ENCODE assay signal across 17 cellular contexts in genomic region chr18:27447930-27448329, GRCh38.
DNase-seq lines count a peak whose midpoint lies in the region; ATAC-seq, FAIRE-seq and TF ChIP-seq lines count a peak whose summit lies in the region.
"Had no signal": no experiment of that assay in that cellular context is flagged by ENCODE, and none has a peak within 500 bp of the region (broad histone marks: within the 10 kb centered on the region; RNA-seq: fewer than 3 reads in every experiment).

No MANE protein-coding gene starts in this region.

- H3K27ac ChIP-seq in duodenal mucosa (ENCODE audit: low read depth, low read length) (no peak overlapping the region), neuronal stem cell (replicated peaks; ENCODE audit: low read length) (no peak overlapping the region)
- H3K27ac ChIP-seq: SK-N-MC had no signal

- H3K4me3 ChIP-seq in duodenal mucosa (ENCODE audit: low read depth in 1 of 2, low read length in 2 of 2) (peak overlapping the region; percentile 19 to 64), neuronal stem cell (ENCODE audit: low read length in 2 of 2) (no peak overlapping the region)
- H3K4me3 ChIP-seq: SK-N-MC had no signal

- H3K9me3 ChIP-seq in duodenal mucosa (ENCODE audit: control insufficient read depth in 1 of 2, low read length in 2 of 2) (peaks cover 0 to 3% of the 10 kb centered on the region in 2 donors), neuronal stem cell (replicated peaks in 1 of 2; ENCODE audit: control insufficient read depth in 2 of 2, insufficient read depth in 1 of 2, low read depth in 1 of 2, low read length in 2 of 2) (peaks cover 3 to 10% of the 10 kb centered on the region in 2 donors), T-helper 17 cell (ENCODE audit: control insufficient read depth, low read length, poor library complexity, severe bottlenecking) (no peaks in the 10 kb centered on the region)

- no peaks in the 10 kb centered on the region for H3K27me3 ChIP-seq in duodenal mucosa (ENCODE audit: control insufficient read depth in 1 of 2, insufficient read depth in 2 of 2, low read length in 2 of 2)
- no peaks in the 10 kb centered on the region for H3K27me3 ChIP-seq in neuronal stem cell (ENCODE audit: control insufficient read depth in 3 of 3, insufficient read depth in 3 of 3, low read depth in 1 of 3, low read length in 3 of 3)

- no peak overlapping the region for H4K91ac ChIP-seq in neuronal stem cell (ENCODE audit: low read depth, low read length, poor library complexity)

- ATAC-seq in stimulated activated naive B cell treated with anti-CD40 and anti-IgM and Interleukin-4, amounts not matched to agents 10 μg/mL and 1 μg/mL and 100 μg/mL, for 72 hours (replicated peaks) = no peak
- ATAC-seq in T-helper 17 cell = no peak
- no peak for ATAC-seq in GM21576 (IDR thresholded peaks at IDR 0.05; ENCODE audit: unreplicated experiment)
- ATAC-seq: HepG2 had no signal

- H2AFZ ChIP-seq in neuronal stem cell (ENCODE audit: low read length) = peak overlapping the region; percentile 50

- H3K14ac ChIP-seq in neuronal stem cell (ENCODE audit: low read length) = no peak overlapping the region

- no peak overlapping the region for H3K18ac ChIP-seq in neuronal stem cell (ENCODE audit: low read length)

- H3K36me3 Mint-ChIP-seq in stimulated activated naive B cell treated with anti-CD40 and anti-IgM and Interleukin-4, amounts not matched to agents 10 μg/mL and 1 μg/mL and 100 μg/mL, for 72 hours = no peaks in the 10 kb centered on the region
- H3K36me3 Mint-ChIP-seq in T-helper 17 cell (ENCODE audit: low read depth) = no peaks in the 10 kb centered on the region

- no peak overlapping the region for H3K23ac ChIP-seq in neuronal stem cell (ENCODE audit: low read depth, low read length, poor library complexity)

- no peaks in the 10 kb centered on the region for H3K4me1 Mint-ChIP-seq in stimulated activated naive B cell treated with anti-CD40 and anti-IgM and Interleukin-4, amounts not matched to agents 10 μg/mL and 1 μg/mL and 100 μg/mL, for 72 hours
- no peaks in the 10 kb centered on the region for H3K4me1 Mint-ChIP-seq in T-helper 17 cell
- H3K4me1 Mint-ChIP-seq: B cell had no signal

- peaks cover 0 to 5% of the 10 kb centered on the region in 2 donors for H3K9me3 Mint-ChIP-seq in stimulated activated naive B cell treated with anti-CD40 and anti-IgM and Interleukin-4, amounts not matched to agents 10 μg/mL and 1 μg/mL and 100 μg/mL, for 72 hours

- H3K9ac ChIP-seq in duodenal mucosa (ENCODE audit: low read depth in 1 of 2, low read length in 2 of 2) = no peak overlapping the region
- no peak overlapping the region for H3K9ac ChIP-seq in neuronal stem cell (ENCODE audit: low read depth, low read length, poor library complexity)

- H2AK5ac ChIP-seq in neuronal stem cell (ENCODE audit: low read depth, low read length) = no peak overlapping the region

- H2BK12ac ChIP-seq in neuronal stem cell (ENCODE audit: low read length) = no peak overlapping the region

- no peaks in the 10 kb centered on the region for H3K79me1 ChIP-seq in neuronal stem cell (ENCODE audit: low read depth, low read length)

- no CpG with 5 or more reads among the region's 2 CpGs for WGBS in neuronal stem cell (ENCODE audit: extremely low coverage in 2 of 2, insufficient read length in 2 of 2, insufficient replicate concordance in 1 of 2), 2 donors

- no peak overlapping the region for H2BK15ac ChIP-seq in neuronal stem cell (ENCODE audit: low read length)

- no peaks in the 10 kb centered on the region for H3K36me3 ChIP-seq in duodenal mucosa (ENCODE audit: control insufficient read depth in 1 of 2, insufficient read depth in 2 of 2, low read length in 2 of 2)
- H3K36me3 ChIP-seq in neuronal stem cell (replicated peaks in 1 of 2; ENCODE audit: control insufficient read depth in 2 of 2, insufficient read depth in 2 of 2, low read length in 2 of 2) = no peaks in the 10 kb centered on the region

- H3K4me2 ChIP-seq in neuronal stem cell (ENCODE audit: insufficient read depth, low read length, poor library complexity, severe bottlenecking) = no peak overlapping the region

- H4K8ac ChIP-seq in neuronal stem cell (ENCODE audit: low read depth, low read length) = no peak overlapping the region

- H3K27me3 Mint-ChIP-seq in stimulated activated naive B cell treated with anti-CD40 and anti-IgM and Interleukin-4, amounts not matched to agents 10 μg/mL and 1 μg/mL and 100 μg/mL, for 72 hours = no peaks in the 10 kb centered on the region
- no peaks in the 10 kb centered on the region for H3K27me3 Mint-ChIP-seq in T-helper 17 cell
- H3K27me3 Mint-ChIP-seq: B cell had no signal

- H2BK5ac ChIP-seq in neuronal stem cell (ENCODE audit: low read length) = no peak overlapping the region

- no peak overlapping the region for H3K4me3 Mint-ChIP-seq in stimulated activated naive B cell treated with anti-CD40 and anti-IgM and Interleukin-4, amounts not matched to agents 10 μg/mL and 1 μg/mL and 100 μg/mL, for 72 hours
- H3K4me3 Mint-ChIP-seq in T-helper 17 cell = no peak overlapping the region
- H3K4me3 Mint-ChIP-seq: B cell had no signal

- no peak for FAIRE-seq in GM12892 (lab: Jason Lieb, UNC)
- FAIRE-seq: H54, HepG2 had no signal

- H2BK120ac ChIP-seq in neuronal stem cell (ENCODE audit: low read depth, low read length) = no peak overlapping the region

- peak; percentile 41 for DNase-seq in DMS153 (lab: John Stamatoyannopoulos, UW)
- peak; percentile 0 for DNase-seq in NOMO-1 treated with dmso at 0.1 percent for 144 hours (lab: John Stamatoyannopoulos, UW; ENCODE audit: unreplicated experiment)
- no peak for DNase-seq in neuronal stem cell (ENCODE audit: low spot score)
- no peak for DNase-seq in stimulated activated naive B cell treated with anti-CD40 and anti-IgM and Interleukin-4, amounts not matched to agents 10 μg/mL and 1 μg/mL and 100 μg/mL, for 72 hours
- no peak for DNase-seq in T-helper 17 cell
- no peak for DNase-seq in GM12892 (ENCODE audit: insufficient read length)
- DNase-seq: KG1, MV-4-11, NCI-H2107, NCI-H2227 treated with DMSO at 0.1 percent for 48 hours, Right ventricle myocardium superior had no signal

- no peak overlapping the region for H3K27ac Mint-ChIP-seq in stimulated activated naive B cell treated with anti-CD40 and anti-IgM and Interleukin-4, amounts not matched to agents 10 μg/mL and 1 μg/mL and 100 μg/mL, for 72 hours
- no peak overlapping the region for H3K27ac Mint-ChIP-seq in T-helper 17 cell
- H3K27ac Mint-ChIP-seq: B cell had no signal

- H3K4ac ChIP-seq in neuronal stem cell (ENCODE audit: low read length) = no peak overlapping the region

- no peak for TF ChIP-seq POLR2A in GM12892 (IDR thresholded peaks at IDR 0.05; ENCODE audit: low read depth, low read length)

- H3K4me1 ChIP-seq in duodenal mucosa (ENCODE audit: control insufficient read depth in 1 of 2, insufficient read depth in 2 of 2, low read length in 2 of 2) (peaks cover 0 to 12% of the 10 kb centered on the region in 2 donors), neuronal stem cell (ENCODE audit: control insufficient read depth in 2 of 2, insufficient read depth in 1 of 2, low read depth in 1 of 2, low read length in 2 of 2) (peaks cover 6% of the 10 kb centered on the region in 2 donors)

Comparison
In these comparisons a context has a peak if more than half of its experiments do, and no peak if none do; other contexts are left out.
1. DNase-seq: peak in DMS153 (single experiment) and NOMO-1 treated with dmso at 0.1 percent for 144 hours (single experiment); none in neuronal stem cell (single experiment), stimulated activated naive B cell treated with anti-CD40 and anti-IgM and Interleukin-4, amounts not matched to agents 10 μg/mL and 1 μg/mL and 100 μg/mL, for 72 hours (single experiment), T-helper 17 cell (0 of 3) and GM12892 (single experiment).
2. H3K4me3 ChIP-seq: peak in duodenal mucosa (2 of 2); none in neuronal stem cell (0 of 2).